In genomic region chr18:77980275-77980674, GRCh38 we compare ENCODE assay signal across 11 cellular contexts.
"Had no signal": no experiment of that assay in that cellular context is flagged by ENCODE, and none has a peak within 500 bp of the region (broad histone marks: within the 10 kb centered on the region; RNA-seq: fewer than 3 reads in every experiment).

No MANE protein-coding gene starts in this region.

- H3K27ac ChIP-seq: GM23248 had no signal

- H2AFZ ChIP-seq: GM23248, GM23338 had no signal

- H3K4me2 ChIP-seq: GM23338 had no signal

- H3K27ac Mint-ChIP-seq: GM23338, HFFc6 had no signal

- DNase-seq: GM23248, GOT3, H7, H9, HCEC 1CT, HFFc6 had no signal

- H3K4me3 Mint-ChIP-seq: GM23338, H9, HFFc6 had no signal

- H3K9me3 ChIP-seq: HAP-1 had no signal

- H3K4me1 Mint-ChIP-seq: GM23338 had no signal

- H3K36me3 ChIP-seq: HAP-1 had no signal

- H3K4me3 ChIP-seq: GM23248, GM23338, HAP-1 had no signal

- ATAC-seq: GM23338, HCT116 had no signal

- FAIRE-seq: H1, H54 had no signal

- H3K9ac ChIP-seq: GM23248 had no signal

- H3K4me1 ChIP-seq: HAP-1 had no signal
